11 cellular contexts compared by ENCODE assay signal in genomic region chr2:197502201-197502600, GRCh38. TPM values are rescaled to one million over a fixed set of nuclear protein-coding genes. Genes with fewer than 3 reads are reported as not detected.
DNase-seq lines count a peak whose midpoint lies in the region; ATAC-seq, FAIRE-seq and TF ChIP-seq lines count a peak whose summit lies in the region.
"Had no signal": no experiment of that assay in that cellular context is flagged by ENCODE, and none has a peak within 500 bp of the region (broad histone marks: within the 10 kb centered on the region; RNA-seq: fewer than 3 reads in every experiment).

No MANE protein-coding gene starts in this region.

- no peak for FAIRE-seq in frontal cortex (lab: Jason Lieb, UNC)
- FAIRE-seq: TTC549 had no signal

- peaks cover 24 to 63% (median 43%) of the 10 kb centered on the region in 6 donors for H3K4me1 ChIP-seq in spleen

- H3K27me3 Mint-ChIP-seq in activated CD4-positive, alpha-beta T cell treated with anti-CD3 and anti-CD28 coated beads for 36 hours, result no peaks in the 10 kb centered on the region
- H3K27me3 Mint-ChIP-seq in WTC11 (ENCODE audit: low read depth), result no peaks in the 10 kb centered on the region; the same call in 1 of the 2 replicates

- ATAC-seq in activated CD4-positive, alpha-beta T cell treated with anti-CD3 and anti-CD28 coated beads for 36 hours, result no peak
- ATAC-seq in WTC11 (no peak), HG02870 (IDR thresholded peaks at IDR 0.05; ENCODE audit: unreplicated experiment) (no peak)

- no peaks in the 10 kb centered on the region for H3K9me3 ChIP-seq in spleen

- intact Hi-C loops in activated CD4-positive, alpha-beta T cell treated with anti-CD3 and anti-CD28 coated beads for 36 hours (cut with DNase I, micrococcal nuclease), result loop anchor here (5.0 to 10.0 kb wide), 4 partner anchors 285 to 1227 kb away; partner anchors contain the start of gene GTF3C3 (in 1 of the 2)
- intact Hi-C loops in spleen (cut with DNase I; ENCODE audit: low total_unique reads), result no loop called here

- peaks cover 65% of the 10 kb centered on the region for H3K36me3 Mint-ChIP-seq in activated CD4-positive, alpha-beta T cell treated with anti-CD3 and anti-CD28 coated beads for 36 hours (ENCODE audit: low read depth)
- peaks cover 67% of the 10 kb centered on the region for H3K36me3 Mint-ChIP-seq in WTC11

- TF ChIP-seq POLR2A in spleen (IDR thresholded peaks at IDR 0.05), result no peak

- TF ChIP-seq CTCF in WTC11 (IDR thresholded peaks at IDR 0.05) (no peak), fibroblast of the aortic adventitia (IDR thresholded peaks at IDR 0.05; ENCODE audit: insufficient read depth, low read length) (no peak), spleen (IDR thresholded peaks at IDR 0.05 in 8 of 11, conservative IDR thresholded peaks at IDR 0.05 in 3 of 11) (no peak)

- H3K36me3 ChIP-seq in spleen, result peaks cover 0 to 41% (median 20%) of the 10 kb centered on the region in 6 donors

- peaks cover 35% of the 10 kb centered on the region for H3K4me1 Mint-ChIP-seq in activated CD4-positive, alpha-beta T cell treated with anti-CD3 and anti-CD28 coated beads for 36 hours
- H3K4me1 Mint-ChIP-seq in WTC11, result peaks cover 31% of the 10 kb centered on the region

- H3K4me3 ChIP-seq in fibroblast of the aortic adventitia (ENCODE audit: low read depth, low read length), result peak overlapping the region; percentile 90
- H3K4me3 ChIP-seq in spleen, result peak overlapping the region in 1 of 8 donors; percentile 98
- H3K4me3 ChIP-seq: lung had no signal

- CTCF ChIA-PET in activated CD4-positive, alpha-beta T cell treated with anti-CD3 and anti-CD28 coated beads for 36 hours (lab: Charles Lee), result interaction anchor here (0.6 to 2.5 kb wide), 3 partner anchors 11 to 210 kb away, joined by 3 to 11 read pairs (median 4); partner anchors contain the start of gene MOB4
- CTCF ChIA-PET in WTC11 (lab: Charles Lee), result interaction anchor here (0.6 to 1.2 kb wide), 2 partner anchors 19 to 97 kb away, joined by 3 to 4 read pairs; no protein-coding TSS in a partner anchor

- peak overlapping the region in 6 of 8 donors; percentile 8 to 98 (median 94) for H3K27ac ChIP-seq in spleen

- peak overlapping the region; percentile 92 for H3K4me3 Mint-ChIP-seq in activated CD4-positive, alpha-beta T cell treated with anti-CD3 and anti-CD28 coated beads for 36 hours
- H3K4me3 Mint-ChIP-seq in WTC11, result peak overlapping the region; percentile 91

- H3K27ac Mint-ChIP-seq in activated CD4-positive, alpha-beta T cell treated with anti-CD3 and anti-CD28 coated beads for 36 hours, result peak overlapping the region; percentile 93
- peak overlapping the region; percentile 76 for H3K27ac Mint-ChIP-seq in WTC11

- WGBS in spleen, 5 donors, result 64 to 76% (median 74%) methylated on average over 4 of the region's 4 CpGs

- no peaks in the 10 kb centered on the region for H3K9me3 Mint-ChIP-seq in activated CD4-positive, alpha-beta T cell treated with anti-CD3 and anti-CD28 coated beads for 36 hours (ENCODE audit: low read depth)
- H3K9me3 Mint-ChIP-seq in WTC11, result no peaks in the 10 kb centered on the region

- H3K27me3 ChIP-seq in spleen (replicated peaks in 1 of 7), result no peaks in the 10 kb centered on the region

- POLR2A ChIA-PET in activated CD4-positive, alpha-beta T cell treated with anti-CD3 and anti-CD28 coated beads for 36 hours (lab: Charles Lee), result interaction anchor here (0.6 to 1.3 kb wide), 4 partner anchors 14 to 572 kb away, joined by 3 to 6 read pairs (median 4); partner anchors contain the start of genes COQ10B and MOB4
- POLR2A ChIA-PET in WTC11 (lab: Charles Lee), result interaction anchor here (5.0 kb wide), 1 partner anchor 14 kb away, joined by 64 read pairs; the partner anchor contains the start of gene MOB4

- DNase-seq in activated CD4-positive, alpha-beta T cell treated with anti-CD3 and anti-CD28 coated beads for 36 hours, result no peak
- no peak for DNase-seq in activated CD4-positive, alpha-beta T cell treated with anti-CD3 and anti-CD28 coated beads, Interleukin-2, amount 50 U/mL, for 1 hour
- DNase-seq in WTC11 (ENCODE audit: low spot score) (no peak), fibroblast of the aortic adventitia (ENCODE audit: low read depth) (no peak), spleen (no peak), frontal cortex (ENCODE audit: low spot score in 2 of 2) (no peak), iPS-NIHi7 (ENCODE audit: extremely low spot score) (no peak)
- DNase-seq: NCI-H2171 treated with DMSO at 0.1 percent for 48 hours had no signal

TF ChIP-seq in WTC11, 78 proteins besides CTCF, POLR2A, EP300 and RAD21:
- TF ChIP-seq, protein P1, sequence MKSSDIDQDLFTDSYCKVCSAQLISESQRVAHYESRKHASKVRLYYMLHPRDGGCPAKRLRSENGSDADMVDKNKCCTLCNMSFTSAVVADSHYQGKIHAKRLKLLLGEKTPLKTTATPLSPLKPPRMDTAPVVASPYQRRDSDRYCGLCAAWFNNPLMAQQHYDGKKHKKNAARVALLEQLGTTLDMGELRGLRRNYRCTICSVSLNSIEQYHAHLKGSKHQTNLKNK (CRISPR knock-in tag; IDR thresholded peaks at IDR 0.05), result 0 out of 2 replicates have a peak, but pooled peaks have one; percentile 12
- no peak for TF ChIP-seq E2F4 (CRISPR knock-in tag; IDR thresholded peaks at IDR 0.05; ENCODE audit: borderline replicate concordance, low read depth)

RNA-seq across cellular contexts. Expression of gene HSPE1, which starts 2.0 kb away (rescaled TPM):
- total RNA-seq in activated CD4-positive, alpha-beta T cell treated with anti-CD3 and anti-CD28 coated beads for 36 hours, result 100 to 1,000 TPM; 250 to 356 TPM
- 333 to 372 TPM (median 366 TPM) in 3 replicates for total RNA-seq in WTC11 (2021)
- total RNA-seq in fibroblast of the aortic adventitia (ENCODE audit: low replicate concordance), result 66.3 and 98.5 TPM in 2 replicates
- total RNA-seq in spleen, result 10 to 100 TPM; 38.1 to 89.4 (median 46.4) TPM
- 100 to 1,000 TPM in 2 of 3 donors, 10 to 100 TPM in 1; 97.8 to 138 (median 133) TPM for polyA plus RNA-seq in spleen
- total RNA-seq in frontal cortex, result 62.8 TPM

RNA-seq across cellular contexts. Expression of gene HSPD1, which starts 2.6 kb away (rescaled TPM):
- total RNA-seq in activated CD4-positive, alpha-beta T cell treated with anti-CD3 and anti-CD28 coated beads for 36 hours, result 1,000 to 10,000 TPM in 1 of 2 experiments, 100 to 1,000 TPM in 1; 872 to 1,138 TPM
- total RNA-seq in WTC11 (2021) (995 to 1,024 TPM (median 1,000 TPM) in 3 replicates), fibroblast of the aortic adventitia (ENCODE audit: low replicate concordance) (158 and 302 TPM in 2 replicates), spleen (100 to 1,000 TPM in 4 of 7 donors, 10 to 100 TPM in 3; 75.2 to 202 (median 100) TPM), frontal cortex (157 TPM)
- 100 to 1,000 TPM in 2 of 3 donors, 10 to 100 TPM in 1; 93.3 to 159 (median 143) TPM for polyA plus RNA-seq in spleen

RNA-seq across cellular contexts. Expression of gene MOB4, which starts 13.7 kb away (rescaled TPM):
- total RNA-seq in activated CD4-positive, alpha-beta T cell treated with anti-CD3 and anti-CD28 coated beads for 36 hours, result 10 to 100 TPM; 10.8 to 17.1 TPM
- total RNA-seq in WTC11 (2021) (40.8 to 55.7 TPM (median 47.8 TPM) in 3 replicates), fibroblast of the aortic adventitia (ENCODE audit: low replicate concordance) (37.1 and 44.2 TPM in 2 replicates), spleen (10 to 100 TPM; 15.5 to 38.3 (median 23.7) TPM), frontal cortex (88.9 TPM)
- 10 to 100 TPM; 17.3 to 27.1 (median 23.8) TPM for polyA plus RNA-seq in spleen

RNA-seq across cellular contexts. Expression of gene COQ10B, which starts 48.8 kb away (rescaled TPM):
- total RNA-seq in activated CD4-positive, alpha-beta T cell treated with anti-CD3 and anti-CD28 coated beads for 36 hours, result 10 to 100 TPM in 1 of 2 experiments, 1 to 10 TPM in 1; 9.7 to 13.3 TPM
- total RNA-seq in WTC11 (2021) (17.7 to 21.7 TPM (median 19.9 TPM) in 3 replicates), fibroblast of the aortic adventitia (ENCODE audit: low replicate concordance) (34.6 and 56.6 TPM in 2 replicates), spleen (10 to 100 TPM; 24.5 to 34.7 (median 30.1) TPM), frontal cortex (35.9 TPM)
- polyA plus RNA-seq in spleen, result 10 to 100 TPM in 2 of 3 donors, 1 to 10 TPM in 1; 9.3 to 14.7 (median 11.5) TPM
